In the genomic region with DNA sequence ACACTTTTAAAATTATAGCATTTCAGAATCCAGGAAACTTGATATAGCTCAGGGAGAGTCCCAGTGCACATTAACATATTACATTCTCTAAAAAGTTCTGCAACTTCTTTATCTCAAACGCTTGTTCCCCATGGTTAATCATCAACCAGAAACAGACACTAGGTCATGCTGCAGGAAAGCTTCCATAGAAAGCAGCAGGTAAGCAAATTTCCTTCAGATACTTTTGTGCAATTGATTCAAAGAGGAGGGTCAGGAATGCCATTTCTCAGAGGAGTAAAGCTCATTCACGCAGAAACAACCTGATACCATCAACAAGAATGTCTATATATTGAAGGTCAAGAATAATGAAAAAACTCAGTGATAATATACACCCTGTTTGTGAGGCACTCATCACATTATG, we compare ENCODE assay signal across 17 cellular contexts.
DNase-seq lines count a peak whose midpoint lies in the region; ATAC-seq, FAIRE-seq and TF ChIP-seq lines count a peak whose summit lies in the region.
"Had no signal": no experiment of that assay in that cellular context is flagged by ENCODE, and none has a peak within 500 bp of the region (broad histone marks: within the 10 kb centered on the region; RNA-seq: fewer than 3 reads in every experiment).

No MANE protein-coding gene starts in this region.

- no peaks in the 10 kb centered on the region for H3K9me3 ChIP-seq in endodermal cell (ENCODE audit: control insufficient read depth, low read length)
- H3K9me3 ChIP-seq: tibial artery had no signal

- 76% methylated on average over 2 of the region's 2 CpGs; no CpG with 5 or more reads in 1 of the 2 experiments for WGBS in endodermal cell (ENCODE audit: insufficient coverage in 1 of 2, insufficient read length in 1 of 2), 2 experiments

- peaks cover 18% of the 10 kb centered on the region for H3K4me1 ChIP-seq in endodermal cell (ENCODE audit: control insufficient read depth, insufficient read depth, low read length)

- peaks cover 22% of the 10 kb centered on the region for H3K27me3 ChIP-seq in endodermal cell (ENCODE audit: control insufficient read depth, insufficient read depth, low read length, poor library complexity, severe bottlenecking)

- TF ChIP-seq CTCF in endodermal cell (conservative IDR thresholded peaks at IDR 0.05) (no peak), progenitor cell of endocrine pancreas (IDR thresholded peaks at IDR 0.05; ENCODE audit: unreplicated experiment) (no peak), GM20000 (IDR thresholded peaks at IDR 0.05; ENCODE audit: extremely low read depth, missing control alignments) (no peak)

- H3K9ac ChIP-seq in endodermal cell (ENCODE audit: extremely low read depth, low read length, poor library complexity, severe bottlenecking): no peak overlapping the region

- no peak overlapping the region for H3K27ac ChIP-seq in endodermal cell (ENCODE audit: low read depth, low read length)
- H3K27ac ChIP-seq: tibial artery had no signal

- intact Hi-C loops in Right ventricle myocardium superior (cut with DNase I): no loop called here

- no peak for TF ChIP-seq RAD21 in Ishikawa (IDR thresholded peaks at IDR 0.05; ENCODE audit: low read depth)

- peak overlapping the region; percentile 11 for H3K4me3 ChIP-seq in endodermal cell (ENCODE audit: low read length)
- H3K4me3 ChIP-seq: tibial artery had no signal

- TF ChIP-seq EP300 in Ishikawa (IDR thresholded peaks at IDR 0.05; ENCODE audit: borderline replicate concordance): peak; percentile 97

- H3K4me3 Mint-ChIP-seq in endodermal cell: no peak overlapping the region
- no peak overlapping the region for H3K4me3 Mint-ChIP-seq in progenitor cell of endocrine pancreas (ENCODE audit: low read depth)
- H3K4me3 Mint-ChIP-seq: T-helper 17 cell had no signal

- H3K27ac Mint-ChIP-seq in endodermal cell: no peak overlapping the region
- H3K27ac Mint-ChIP-seq in progenitor cell of endocrine pancreas: peak overlapping the region; percentile 44
- H3K27ac Mint-ChIP-seq: naive thymus-derived CD8-positive, alpha-beta T cell; T-helper 17 cell had no signal

- DNase-seq in GM18507 (ENCODE audit: extremely low spot score, insufficient read length, low read depth) (no peak), endodermal cell (no peak), progenitor cell of endocrine pancreas (ENCODE audit: low spot score, unreplicated experiment) (no peak), Right ventricle myocardium superior (no peak), GM20000 (ENCODE audit: low spot score) (no peak), hypothalamus (lab: John Stamatoyannopoulos, UW) (no peak)
- DNase-seq: H7; left cardiac atrium; naive thymus-derived CD8-positive, alpha-beta T cell; NCI-H1694 treated with DMSO at 0.1 percent for 48 hours; NCI-H748 treated with DMSO at 0.1 percent for 48 hours; T-helper 17 cell; tibial artery had no signal

- peaks cover 30% of the 10 kb centered on the region for H3K27me3 Mint-ChIP-seq in endodermal cell (ENCODE audit: insufficient read depth)
- no peaks in the 10 kb centered on the region for H3K27me3 Mint-ChIP-seq in progenitor cell of endocrine pancreas

- peak; percentile 49 for FAIRE-seq in GM18507 (lab: Jason Lieb, UNC)
- FAIRE-seq: colon, G401.6 had no signal

- ATAC-seq in Right ventricle myocardium superior (ENCODE audit: poor library complexity): no peak
- ATAC-seq: left cardiac atrium; naive thymus-derived CD8-positive, alpha-beta T cell had no signal

- H3K4me1 Mint-ChIP-seq in endodermal cell (peaks cover 46% of the 10 kb centered on the region), progenitor cell of endocrine pancreas (ENCODE audit: low read depth) (peaks cover 64% of the 10 kb centered on the region)

- H3K36me3 ChIP-seq in endodermal cell (ENCODE audit: control insufficient read depth, insufficient read depth, low read length): no peaks in the 10 kb centered on the region
- H3K36me3 ChIP-seq: tibial artery had no signal

- H3K36me3 Mint-ChIP-seq in endodermal cell (ENCODE audit: low read depth) (no peaks in the 10 kb centered on the region), progenitor cell of endocrine pancreas (ENCODE audit: insufficient read depth) (no peaks in the 10 kb centered on the region)
- H3K36me3 Mint-ChIP-seq: naive thymus-derived CD8-positive, alpha-beta T cell had no signal

- no peaks in the 10 kb centered on the region for H3K9me3 Mint-ChIP-seq in endodermal cell
- no peaks in the 10 kb centered on the region for H3K9me3 Mint-ChIP-seq in progenitor cell of endocrine pancreas (ENCODE audit: low read depth)
- H3K9me3 Mint-ChIP-seq: activated T-cell treated with anti-CD3 and anti-CD28 coated beads, Interleukin-2, amount 50 U/mL, for 72 hours; naive thymus-derived CD8-positive, alpha-beta T cell had no signal

TF ChIP-seq in Ishikawa, 13 proteins besides CTCF, POLR2A, EP300 and RAD21:
- TF ChIP-seq CEBPB (IDR thresholded peaks at IDR 0.05) (peak; percentile 59), FOXM1 (IDR thresholded peaks at IDR 0.05; ENCODE audit: borderline replicate concordance, low read depth) (peak; percentile 97), NFIC (IDR thresholded peaks at IDR 0.05) (peak; percentile 76), TAF1 (IDR thresholded peaks at IDR 0.05; ENCODE audit: low read depth) (no peak), TCF12 (IDR thresholded peaks at IDR 0.05; ENCODE audit: low read depth) (peak; percentile 96), EGR1 (IDR thresholded peaks at IDR 0.05) (no peak), CREB1 (IDR thresholded peaks at IDR 0.05; ENCODE audit: low read depth) (no peak), ZBTB7A (IDR thresholded peaks at IDR 0.05; ENCODE audit: low read depth) (peak; percentile 36; the same call in 1 of the 2 replicates), TEAD4 (IDR thresholded peaks at IDR 0.05) (peak; percentile 93), YY1 (IDR thresholded peaks at IDR 0.05; ENCODE audit: low read depth) (no peak)
- TF ChIP-seq, protein P1, sequence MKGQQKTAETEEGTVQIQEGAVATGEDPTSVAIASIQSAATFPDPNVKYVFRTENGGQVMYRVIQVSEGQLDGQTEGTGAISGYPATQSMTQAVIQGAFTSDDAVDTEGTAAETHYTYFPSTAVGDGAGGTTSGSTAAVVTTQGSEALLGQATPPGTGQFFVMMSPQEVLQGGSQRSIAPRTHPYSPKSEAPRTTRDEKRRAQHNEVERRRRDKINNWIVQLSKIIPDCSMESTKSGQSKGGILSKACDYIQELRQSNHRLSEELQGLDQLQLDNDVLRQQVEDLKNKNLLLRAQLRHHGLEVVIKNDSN (IDR thresholded peaks at IDR 0.05): no peak
- TF ChIP-seq, protein P2, sequence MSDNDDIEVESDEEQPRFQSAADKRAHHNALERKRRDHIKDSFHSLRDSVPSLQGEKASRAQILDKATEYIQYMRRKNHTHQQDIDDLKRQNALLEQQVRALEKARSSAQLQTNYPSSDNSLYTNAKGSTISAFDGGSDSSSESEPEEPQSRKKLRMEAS (IDR thresholded peaks at IDR 0.05): no peak
- TF ChIP-seq, protein P3, sequence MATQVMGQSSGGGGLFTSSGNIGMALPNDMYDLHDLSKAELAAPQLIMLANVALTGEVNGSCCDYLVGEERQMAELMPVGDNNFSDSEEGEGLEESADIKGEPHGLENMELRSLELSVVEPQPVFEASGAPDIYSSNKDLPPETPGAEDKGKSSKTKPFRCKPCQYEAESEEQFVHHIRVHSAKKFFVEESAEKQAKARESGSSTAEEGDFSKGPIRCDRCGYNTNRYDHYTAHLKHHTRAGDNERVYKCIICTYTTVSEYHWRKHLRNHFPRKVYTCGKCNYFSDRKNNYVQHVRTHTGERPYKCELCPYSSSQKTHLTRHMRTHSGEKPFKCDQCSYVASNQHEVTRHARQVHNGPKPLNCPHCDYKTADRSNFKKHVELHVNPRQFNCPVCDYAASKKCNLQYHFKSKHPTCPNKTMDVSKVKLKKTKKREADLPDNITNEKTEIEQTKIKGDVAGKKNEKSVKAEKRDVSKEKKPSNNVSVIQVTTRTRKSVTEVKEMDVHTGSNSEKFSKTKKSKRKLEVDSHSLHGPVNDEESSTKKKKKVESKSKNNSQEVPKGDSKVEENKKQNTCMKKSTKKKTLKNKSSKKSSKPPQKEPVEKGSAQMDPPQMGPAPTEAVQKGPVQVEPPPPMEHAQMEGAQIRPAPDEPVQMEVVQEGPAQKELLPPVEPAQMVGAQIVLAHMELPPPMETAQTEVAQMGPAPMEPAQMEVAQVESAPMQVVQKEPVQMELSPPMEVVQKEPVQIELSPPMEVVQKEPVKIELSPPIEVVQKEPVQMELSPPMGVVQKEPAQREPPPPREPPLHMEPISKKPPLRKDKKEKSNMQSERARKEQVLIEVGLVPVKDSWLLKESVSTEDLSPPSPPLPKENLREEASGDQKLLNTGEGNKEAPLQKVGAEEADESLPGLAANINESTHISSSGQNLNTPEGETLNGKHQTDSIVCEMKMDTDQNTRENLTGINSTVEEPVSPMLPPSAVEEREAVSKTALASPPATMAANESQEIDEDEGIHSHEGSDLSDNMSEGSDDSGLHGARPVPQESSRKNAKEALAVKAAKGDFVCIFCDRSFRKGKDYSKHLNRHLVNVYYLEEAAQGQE (IDR thresholded peaks at IDR 0.05; ENCODE audit: low read depth): 0 out of 2 replicates have a peak, but pooled peaks have one; percentile 24
